ENCODE assay signal across 8 cellular contexts in the genomic region with DNA sequence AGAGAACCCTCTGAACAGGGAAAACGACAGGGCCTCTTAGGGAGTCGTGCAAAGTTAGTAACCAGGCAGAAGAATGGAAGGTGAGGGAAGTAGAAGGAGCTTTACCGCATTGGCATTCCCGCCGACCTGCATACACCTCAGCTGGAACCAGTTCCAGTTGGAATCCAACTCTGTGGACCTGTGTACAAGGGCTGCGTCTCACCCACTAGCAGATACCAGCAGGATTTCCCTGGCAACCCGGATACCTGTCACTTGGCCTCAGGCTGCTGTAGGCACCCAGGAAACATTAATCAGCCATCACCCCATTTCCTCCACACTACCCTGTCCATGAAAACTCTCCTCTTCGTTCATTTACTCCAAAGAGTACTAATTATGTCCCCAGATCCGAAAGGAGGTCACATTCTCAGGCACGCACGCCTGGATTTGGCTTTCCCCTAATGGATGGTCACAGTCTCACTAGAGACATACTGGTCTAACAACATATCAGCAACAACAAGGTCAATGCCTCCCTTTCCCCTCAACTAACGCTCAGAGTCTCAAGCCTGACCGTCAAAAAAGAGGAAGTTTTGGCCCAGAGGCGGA. TPM values are rescaled to one million over a fixed set of nuclear protein-coding genes. Genes with fewer than 3 reads are reported as not detected.
DNase-seq lines count a peak whose midpoint lies in the region; ATAC-seq and TF ChIP-seq lines count a peak whose summit lies in the region.

No MANE protein-coding gene starts in this region.

- CTCF ChIA-PET in T-cell (lab: Charles Lee) = interaction anchor here in 1 of 2 donors (0.7 kb wide), 1 partner anchor 558 kb away, joined by 3 read pairs; no protein-coding TSS in a partner anchor

- no peaks in the 10 kb centered on the region for H3K27me3 ChIP-seq in foreskin keratinocyte

- H3K4me3 ChIP-seq in HFF-Myc (replicated peaks; ENCODE audit: low read depth, low read length) = peak overlapping the region; percentile 100

- peaks cover 0 to 2% of the 10 kb centered on the region in 2 donors for H3K27me3 Mint-ChIP-seq in T-cell

- POLR2A ChIA-PET in T-cell (lab: Charles Lee) = interaction anchor here in 1 of 2 donors (1.0 kb wide), 1 partner anchor 44 kb away, joined by 3 read pairs; no protein-coding TSS in a partner anchor

- H3K4me1 ChIP-seq in foreskin keratinocyte = no peaks in the 10 kb centered on the region

- no peak for ATAC-seq in T-cell (replicated peaks in 1 of 4)
- ATAC-seq in foreskin keratinocyte = peak; percentile 1
- ATAC-seq in stimulated activated effector memory CD8-positive, alpha-beta T cell treated with anti-CD3 and anti-CD28 coated beads, Interleukin-12 subunit alpha, Interleukin-12 subunit beta, amount 100 ng/mL, for 72 hours = no peak
- no peak for ATAC-seq in GM18498 (IDR thresholded peaks at IDR 0.05; ENCODE audit: unreplicated experiment)
- ATAC-seq in GM19035 (IDR thresholded peaks at IDR 0.05; ENCODE audit: unreplicated experiment) = no peak

- H3K27ac ChIP-seq in foreskin keratinocyte = peak overlapping the region; percentile 92

- TF ChIP-seq CTCF in HFF-Myc (IDR thresholded peaks at IDR 0.05; ENCODE audit: low read depth, low read length, missing control alignments) (no peak), foreskin keratinocyte (conservative IDR thresholded peaks at IDR 0.05) (no peak)

- H3K27ac Mint-ChIP-seq in T-cell = peak overlapping the region; percentile 94 to 99
- H3K27ac Mint-ChIP-seq in stimulated activated effector memory CD8-positive, alpha-beta T cell treated with anti-CD3 and anti-CD28 coated beads, Interleukin-12 subunit alpha, Interleukin-12 subunit beta, amount 100 ng/mL, for 72 hours = peak overlapping the region; percentile 99

- H3K4me1 Mint-ChIP-seq in T-cell = peaks cover 54 to 61% (median 54%) of the 10 kb centered on the region in 3 donors
- peaks cover 56% of the 10 kb centered on the region for H3K4me1 Mint-ChIP-seq in stimulated activated effector memory CD8-positive, alpha-beta T cell treated with anti-CD3 and anti-CD28 coated beads, Interleukin-12 subunit alpha, Interleukin-12 subunit beta, amount 100 ng/mL, for 72 hours

- H3K4me3 Mint-ChIP-seq in T-cell = peak overlapping the region; percentile 95 to 98 (median 96)
- peak overlapping the region; percentile 89 for H3K4me3 Mint-ChIP-seq in stimulated activated effector memory CD8-positive, alpha-beta T cell treated with anti-CD3 and anti-CD28 coated beads, Interleukin-12 subunit alpha, Interleukin-12 subunit beta, amount 100 ng/mL, for 72 hours

- no peaks in the 10 kb centered on the region for H3K9me3 Mint-ChIP-seq in T-cell
- no peaks in the 10 kb centered on the region for H3K9me3 Mint-ChIP-seq in stimulated activated effector memory CD8-positive, alpha-beta T cell treated with anti-CD3 and anti-CD28 coated beads, Interleukin-12 subunit alpha, Interleukin-12 subunit beta, amount 100 ng/mL, for 72 hours

- peaks cover 11% of the 10 kb centered on the region for H3K36me3 Mint-ChIP-seq in T-cell
- peaks cover 62% of the 10 kb centered on the region for H3K36me3 Mint-ChIP-seq in stimulated activated effector memory CD8-positive, alpha-beta T cell treated with anti-CD3 and anti-CD28 coated beads, Interleukin-12 subunit alpha, Interleukin-12 subunit beta, amount 100 ng/mL, for 72 hours

- no peak for DNase-seq in HFF-Myc (ENCODE audit: extremely low read depth, low read depth)
- DNase-seq in T-cell = no peak
- no peak for DNase-seq in foreskin keratinocyte
- DNase-seq in stimulated activated effector memory CD8-positive, alpha-beta T cell treated with anti-CD3 and anti-CD28 coated beads, Interleukin-12 subunit alpha, Interleukin-12 subunit beta, amount 100 ng/mL, for 72 hours (ENCODE audit: low spot score in 2 of 2) = no peak
- DNase-seq in stimulated activated CD4-positive, alpha-beta T cell treated with anti-CD3 and anti-CD28 coated beads, Interleukin-4, amount 100 ng/mL, for 24 hours = no peak
- DNase-seq in NCI-H1694 treated with DMSO at 0.1 percent for 48 hours (lab: John Stamatoyannopoulos, UW) = no peak

RNA-seq across cellular contexts. Expression of gene ARFGAP2, which starts 0.8 kb away (rescaled TPM):
- total RNA-seq in T-cell (100 to 1,000 TPM; 145 to 188 (median 160) TPM), foreskin keratinocyte (78.2 and 83.5 TPM in 2 replicates)
- 51.4 and 52.2 TPM in 2 replicates for polyA plus RNA-seq in foreskin keratinocyte

RNA-seq across cellular contexts. Expression of gene PACSIN3, which starts 10.4 kb away (rescaled TPM):
- 1 to 10 TPM in 3 of 5 donors, under 1 TPM in 1, not detected in 1; 0.49 to 1.9 (median 1.4) TPM for total RNA-seq in T-cell
- total RNA-seq in foreskin keratinocyte = 67.9 and 71.4 TPM in 2 replicates
- polyA plus RNA-seq in foreskin keratinocyte = 85.9 and 87.5 TPM in 2 replicates

RNA-seq across cellular contexts. Expression of gene DDB2, which starts 38.9 kb away (rescaled TPM):
- 100 to 1,000 TPM in 3 of 5 donors, 10 to 100 TPM in 2; 55.0 to 136 (median 123) TPM for total RNA-seq in T-cell
- total RNA-seq in foreskin keratinocyte = 57.9 and 67.0 TPM in 2 replicates
- polyA plus RNA-seq in foreskin keratinocyte = 61.9 and 71.7 TPM in 2 replicates

Comparison
In these comparisons a context has a peak if more than half of its experiments do, and no peak if none do; other contexts are left out.
1. RNA of gene PACSIN3, which starts 10.4 kb away (total RNA-seq): 67.9 to 71.4 TPM in foreskin keratinocyte; 0.49 to 1.9 TPM in T-cell; every median in the first group is over 10 times any median in the second.